Comparison of ENCODE assay signal across 8 cellular contexts in the genomic region with DNA sequence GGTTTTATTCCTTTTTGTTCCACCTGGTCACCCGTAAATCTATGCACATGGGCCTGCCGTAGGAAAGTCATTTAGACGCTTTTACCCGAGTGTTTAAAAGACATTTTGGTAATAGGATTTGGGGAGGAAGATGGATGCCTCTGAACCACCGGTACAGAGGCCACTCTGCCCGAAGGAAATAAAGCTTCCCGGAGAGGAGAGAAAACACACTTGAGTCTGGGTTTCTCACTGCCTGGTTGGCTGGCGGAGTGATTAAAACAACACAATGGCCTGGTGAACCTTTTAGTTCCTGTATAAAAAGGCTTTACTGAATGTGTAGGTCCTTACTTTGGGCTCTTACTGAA. TPM values are rescaled to one million over a fixed set of nuclear protein-coding genes. Genes with fewer than 3 reads are reported as not detected.
A peak's percentile ranks its signal among the peaks of the same experiment; 100 is the strongest.
DNase-seq lines count a peak whose midpoint lies in the region; ATAC-seq and TF ChIP-seq lines count a peak whose summit lies in the region.

No MANE protein-coding gene starts in this region.

- no peaks in the 10 kb centered on the region for H3K9me2 ChIP-seq in PC-3 (replicated peaks; ENCODE audit: low read length)

- H3K27ac ChIP-seq in PC-3 (ENCODE audit: low read length) = peak overlapping the region; percentile 89
- H3K27ac ChIP-seq in brain microvascular endothelial cell = peak overlapping the region; percentile 88
- H3K27ac ChIP-seq in right lobe of liver = peak overlapping the region; percentile 90 to 97 (median 92)

- peaks cover 9% of the 10 kb centered on the region for H3K79me2 ChIP-seq in PC-3 (ENCODE audit: low read length)

- peaks cover 11 to 20% of the 10 kb centered on the region in 2 donors for H3K4me1 Mint-ChIP-seq in stimulated activated naive B cell treated with anti-CD40 and anti-IgM and Interleukin-4, amounts not matched to agents 10 μg/mL and 1 μg/mL and 100 μg/mL, for 72 hours

- peak overlapping the region; percentile 87 for H3K9ac ChIP-seq in PC-3 (ENCODE audit: low read length)

- no peaks in the 10 kb centered on the region for H3F3A ChIP-seq in PC-3 (ENCODE audit: low read length, unreplicated experiment)

- peak; percentile 47 for DNase-seq in NCI-H510A treated with DMSO at 0.1 percent for 48 hours (lab: John Stamatoyannopoulos, UW)
- no peak for DNase-seq in NCI-H510A (lab: John Stamatoyannopoulos, UW)
- peak; percentile 5 for DNase-seq in PC-3
- peak; percentile 6 for DNase-seq in brain microvascular endothelial cell
- DNase-seq in right lobe of liver = no peak
- DNase-seq in stimulated activated naive B cell treated with anti-CD40 and anti-IgM and Interleukin-4, amounts not matched to agents 10 μg/mL and 1 μg/mL and 100 μg/mL, for 72 hours = no peak
- DNase-seq in G401 (ENCODE audit: low spot score) = no peak

- H2AFZ ChIP-seq in PC-3 (ENCODE audit: low read length) = peak overlapping the region; percentile 90

- H3K4me3 Mint-ChIP-seq in stimulated activated naive B cell treated with anti-CD40 and anti-IgM and Interleukin-4, amounts not matched to agents 10 μg/mL and 1 μg/mL and 100 μg/mL, for 72 hours = peak overlapping the region; percentile 83 to 85

- peaks cover 0 to 4% of the 10 kb centered on the region in 2 donors for H3K36me3 Mint-ChIP-seq in stimulated activated naive B cell treated with anti-CD40 and anti-IgM and Interleukin-4, amounts not matched to agents 10 μg/mL and 1 μg/mL and 100 μg/mL, for 72 hours

- TF ChIP-seq CTCF in PC-3 (conservative IDR thresholded peaks at IDR 0.05; ENCODE audit: low read depth, low read length) (no peak), brain microvascular endothelial cell (IDR thresholded peaks at IDR 0.05; ENCODE audit: low read depth, low read length, missing control alignments) (no peak), right lobe of liver (IDR thresholded peaks at IDR 0.05) (no peak)

- POLR2A ChIA-PET in PC-3 (lab: Charles Lee; ENCODE audit: unreplicated experiment) = interaction anchor here (0.6 kb wide), 1 partner anchor 541 kb away, joined by 4 read pairs; no protein-coding TSS in a partner anchor

- H3K9me3 ChIP-seq in PC-3 (ENCODE audit: low read length) (no peaks in the 10 kb centered on the region), right lobe of liver (no peaks in the 10 kb centered on the region)

- H3K4me1 ChIP-seq in PC-3 (ENCODE audit: insufficient read depth, low read length) (peaks cover 19% of the 10 kb centered on the region), right lobe of liver (peaks cover 0 to 14% (median 0%) of the 10 kb centered on the region in 4 donors)

- peak overlapping the region; percentile 93 for H3K4me2 ChIP-seq in PC-3 (ENCODE audit: low read length)

- H3K27me3 ChIP-seq in PC-3 (ENCODE audit: low read length) (no peaks in the 10 kb centered on the region), brain microvascular endothelial cell (replicated peaks) (no peaks in the 10 kb centered on the region), right lobe of liver (no peaks in the 10 kb centered on the region)

- no peak for TF ChIP-seq POLR2A in right lobe of liver (IDR thresholded peaks at IDR 0.05)

- in situ Hi-C loops in brain microvascular endothelial cell (cut with HindIII; ENCODE audit: low pct_ligation_motif_present, low sequenced_read_pairs) (no loop called here), G401 (cut with HindIII; ENCODE audit: low sequenced_read_pairs) (no loop called here)

- H3K4me3 ChIP-seq in PC-3 (ENCODE audit: low read length) (peak overlapping the region; percentile 70), brain microvascular endothelial cell (ENCODE audit: low read depth, low read length) (peak overlapping the region; percentile 72), right lobe of liver (peak overlapping the region; percentile 55 to 78 (median 75))

- BruUV-seq in PC-3 (replicated peaks; lab: Mats Ljungman, UMichigan) = TSS peak; percentile 78

- ATAC-seq in HG02798 (IDR thresholded peaks at IDR 0.05; ENCODE audit: poor library complexity, unreplicated experiment) (peak; percentile 3), PC-3 (no peak), right lobe of liver (peak in 2 of 4 donors; percentile 2 to 4)
- peak; percentile 1 to 6 for ATAC-seq in stimulated activated naive B cell treated with anti-CD40 and anti-IgM and Interleukin-4, amounts not matched to agents 10 μg/mL and 1 μg/mL and 100 μg/mL, for 72 hours (replicated peaks)

- H3K27me3 Mint-ChIP-seq in stimulated activated naive B cell treated with anti-CD40 and anti-IgM and Interleukin-4, amounts not matched to agents 10 μg/mL and 1 μg/mL and 100 μg/mL, for 72 hours = no peaks in the 10 kb centered on the region

- H3K36me3 ChIP-seq in PC-3 (ENCODE audit: low read depth, low read length) (no peaks in the 10 kb centered on the region), brain microvascular endothelial cell (replicated peaks) (no peaks in the 10 kb centered on the region), right lobe of liver (no peaks in the 10 kb centered on the region)

- 1% methylated on average over 8 of the region's 8 CpGs for WGBS in right lobe of liver (ENCODE audit: insufficient coverage, low coverage, low lambda C conversion rate, missing lambda C conversion rate)

- peak overlapping the region; percentile 91 for H3K27ac Mint-ChIP-seq in stimulated activated naive B cell treated with anti-CD40 and anti-IgM and Interleukin-4, amounts not matched to agents 10 μg/mL and 1 μg/mL and 100 μg/mL, for 72 hours

- intact Hi-C loops in PC-3 (cut with micrococcal nuclease) (no loop called here), right lobe of liver (cut with DNase I) (no loop called here)

- CTCF ChIA-PET in PC-3 (lab: Charles Lee) = no interaction called here

- H4K20me1 ChIP-seq in PC-3 (ENCODE audit: low read length) = no peaks in the 10 kb centered on the region

- peaks cover 0 to 3% of the 10 kb centered on the region in 2 donors for H3K9me3 Mint-ChIP-seq in stimulated activated naive B cell treated with anti-CD40 and anti-IgM and Interleukin-4, amounts not matched to agents 10 μg/mL and 1 μg/mL and 100 μg/mL, for 72 hours

RNA-seq across cellular contexts. Expression of gene THNSL1, which starts 0.8 kb away (rescaled TPM):
- total RNA-seq in PC-3 (2014; rRNA removed) (2.7 and 3.2 TPM in 2 replicates), right lobe of liver (10 to 100 TPM in 1 of 6 experiments, 1 to 10 TPM in 5; 4.9 to 13.6 (median 7.6) TPM)
- 6.4 TPM in 2 replicates for total RNA-seq in G401 (2014; rRNA removed; shearing (Covaris generic))

RNA-seq across cellular contexts. Expression of gene ENKUR, which starts 1.3 kb away (rescaled TPM):
- total RNA-seq in PC-3 (2014; rRNA removed) (not detected in 2 replicates), right lobe of liver (under 1 TPM; 0.15 to 1.00 (median 0.27) TPM)
- not detected in 2 replicates for total RNA-seq in G401 (2014; rRNA removed; shearing (Covaris generic))

Comparison
In these comparisons a context has a peak if more than half of its experiments do, and no peak if none do; other contexts are left out.
1. DNase-seq: peak in NCI-H510A treated with DMSO at 0.1 percent for 48 hours (single experiment), PC-3 (single experiment) and brain microvascular endothelial cell (single experiment); none in NCI-H510A (single experiment), right lobe of liver (0 of 3), stimulated activated naive B cell treated with anti-CD40 and anti-IgM and Interleukin-4, amounts not matched to agents 10 μg/mL and 1 μg/mL and 100 μg/mL, for 72 hours (single experiment) and G401 (single experiment).
2. Peak in every context shown above with its lines, with median percentiles within 50 percentile points of each other: H3K27ac ChIP-seq and H3K4me3 ChIP-seq.